20 cellular contexts compared by ENCODE assay signal in the genomic region with DNA sequence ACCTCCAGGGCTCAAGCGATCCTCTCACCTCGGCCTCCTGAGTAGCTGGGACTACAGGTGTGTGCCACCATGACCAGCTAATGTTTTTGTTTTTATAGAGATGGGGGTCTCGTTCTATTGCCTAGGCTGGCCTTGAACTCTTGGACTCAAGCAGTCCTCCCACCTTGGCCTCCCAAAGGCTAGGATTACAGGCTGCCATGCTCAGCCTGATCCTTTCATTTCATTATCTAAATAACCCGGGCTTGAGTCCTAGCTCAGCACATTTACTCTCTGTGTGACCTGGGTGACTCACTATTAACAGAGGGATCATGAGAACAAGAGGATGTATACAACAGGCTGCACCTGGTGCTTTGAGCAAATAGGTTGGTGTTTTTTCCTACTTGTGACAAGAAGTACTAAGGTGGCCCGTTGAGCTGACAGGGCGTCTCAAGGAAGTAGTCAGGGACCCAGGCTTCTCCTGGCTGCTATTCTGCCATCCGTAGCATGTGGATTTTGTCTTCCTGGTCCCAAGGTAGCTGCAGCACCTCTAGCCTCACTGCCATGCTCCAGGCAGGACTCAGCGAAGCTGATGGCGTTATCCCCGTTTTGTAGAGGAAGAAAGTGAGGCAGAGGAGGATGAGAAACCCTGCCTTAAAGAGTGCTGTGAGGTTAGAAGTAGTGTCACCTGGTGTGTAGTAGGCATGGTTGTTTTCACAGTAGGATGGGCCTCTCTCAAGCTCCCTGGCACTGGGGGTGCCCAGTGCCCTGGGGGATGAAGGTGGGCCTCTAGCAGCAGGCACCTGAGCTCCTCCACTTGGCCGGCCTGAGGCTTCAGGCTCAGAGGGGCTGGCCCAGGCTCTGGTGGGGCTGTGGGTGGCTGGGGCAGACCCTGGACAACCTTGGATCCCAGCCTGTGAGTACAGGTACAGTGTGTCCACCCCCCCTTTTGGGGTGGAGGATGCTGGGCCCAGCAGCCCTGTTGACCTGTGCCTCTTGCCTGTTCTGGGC.
DNase-seq lines count a peak whose midpoint lies in the region; ATAC-seq, FAIRE-seq and TF ChIP-seq lines count a peak whose summit lies in the region.
"Had no signal": no experiment of that assay in that cellular context is flagged by ENCODE, and none has a peak within 500 bp of the region (broad histone marks: within the 10 kb centered on the region; RNA-seq: fewer than 3 reads in every experiment).

No MANE protein-coding gene starts in this region.

- peak; percentile 94 for DNase-seq in DMS53 treated with DMSO at 0.1 percent for 48 hours (lab: John Stamatoyannopoulos, UW; ENCODE audit: unreplicated experiment)
- DNase-seq in IMR-90 = peak; percentile 79
- DNase-seq in bronchial epithelial cell (ENCODE audit: low read depth) = peak; percentile 78
- DNase-seq in nephron progenitor cell = no peak
- DNase-seq in midbrain (lab: John Stamatoyannopoulos, UW) = no peak
- DNase-seq in NCI-H2227 treated with DMSO at 0.1 percent for 48 hours (lab: John Stamatoyannopoulos, UW) = no peak
- no peak for DNase-seq in activated T-cell treated with anti-CD3 and anti-CD28 coated beads, Interleukin-2, amount 50 U/mL, for 72 hours
- DNase-seq in D341Med (ENCODE audit: low spot score) = no peak
- DNase-seq: activated CD4-positive, alpha-beta T cell treated with anti-CD3 and anti-CD28 coated beads for 48 hours; activated effector memory CD4-positive, alpha-beta T cell treated with anti-CD3 and anti-CD28 coated beads, Interleukin-2, amount 50 U/mL, for 16 hours; CD8-positive, alpha-beta memory T cell; heart left ventricle; left ventricle myocardium superior; ovary; stimulated activated CD4-positive, alpha-beta T cell treated with anti-CD3 and anti-CD28 coated beads, Interleukin-12 subunit alpha, Interleukin-12 subunit beta, amount 100 ng/mL, for 4 hours; T-helper 17 cell; tibial artery had no signal

- CTCF ChIA-PET in IMR-90 (lab: Yijun Ruan, JAX) = no interaction called here

- H3K4me2 ChIP-seq in IMR-90 (ENCODE audit: low read depth, low read length) = no peak overlapping the region
- H3K4me2 ChIP-seq: KMS-11 had no signal

- H4K20me1 ChIP-seq in IMR-90 (ENCODE audit: insufficient read depth, low read length) = peaks cover 16% of the 10 kb centered on the region; the same call in 1 of the 2 replicates

- H2BK5ac ChIP-seq in IMR-90 (ENCODE audit: low read depth, low read length, poor library complexity, severe bottlenecking) = no peak overlapping the region

- H4K91ac ChIP-seq in IMR-90 (ENCODE audit: insufficient read depth, low read depth, low read length) = no peak overlapping the region

- H3K27me3 ChIP-seq in IMR-90 (ENCODE audit: control insufficient read depth, insufficient read depth, low read length) = no peaks in the 10 kb centered on the region
- H3K27me3 ChIP-seq in bronchial epithelial cell (ENCODE audit: control insufficient read depth, insufficient read depth, low read length) = no peaks in the 10 kb centered on the region
- H3K27me3 ChIP-seq: cardiac muscle cell, heart left ventricle, ovary, tibial artery had no signal

- H3K4ac ChIP-seq in IMR-90 (ENCODE audit: low read depth, low read length) = no peak overlapping the region

- peak overlapping the region; percentile 84 for H2AK9ac ChIP-seq in IMR-90 (replicated peaks; ENCODE audit: low read depth, low read length, poor library complexity)

- H3K27me3 Mint-ChIP-seq in nephron progenitor cell (ENCODE audit: low read depth, poor library complexity) = peaks cover 2% of the 10 kb centered on the region
- H3K27me3 Mint-ChIP-seq in activated T-cell treated with anti-CD3 and anti-CD28 coated beads, Interleukin-2, amount 50 U/mL, for 72 hours (ENCODE audit: low read depth) = no peaks in the 10 kb centered on the region
- H3K27me3 Mint-ChIP-seq: T-helper 17 cell had no signal

- H3K27ac Mint-ChIP-seq in nephron progenitor cell = peak overlapping the region; percentile 51
- H3K27ac Mint-ChIP-seq in activated T-cell treated with anti-CD3 and anti-CD28 coated beads, Interleukin-2, amount 50 U/mL, for 72 hours = no peak overlapping the region
- H3K27ac Mint-ChIP-seq: T-helper 17 cell had no signal

- dilution Hi-C loops in IMR-90 (cut with HindIII; ENCODE audit: low sequenced_read_pairs, unreplicated experiment) = no loop called here

- no peak overlapping the region for H3K14ac ChIP-seq in IMR-90 (replicated peaks; ENCODE audit: low read depth, low read length)

- no peak overlapping the region for H3K23ac ChIP-seq in IMR-90 (ENCODE audit: low read depth, low read length)

- no peak for TF ChIP-seq RAD21 in IMR-90 (IDR thresholded peaks at IDR 0.05; ENCODE audit: low read length)

- H3K9ac ChIP-seq in IMR-90 (ENCODE audit: low read depth, low read length) = no peak overlapping the region
- H3K9ac ChIP-seq: KMS-11 had no signal

- H3K36me3 Mint-ChIP-seq in nephron progenitor cell (ENCODE audit: low read depth) = no peaks in the 10 kb centered on the region
- no peaks in the 10 kb centered on the region for H3K36me3 Mint-ChIP-seq in activated T-cell treated with anti-CD3 and anti-CD28 coated beads, Interleukin-2, amount 50 U/mL, for 72 hours (ENCODE audit: insufficient read depth in 2 of 2)

- no peak overlapping the region for H2BK15ac ChIP-seq in IMR-90 (ENCODE audit: low read depth, low read length)

- WGBS in IMR-90 (ENCODE audit: extremely low coverage in 2 of 2, insufficient read length in 1 of 2), 2 experiments = 100% methylated on average over 2 of the region's 11 CpGs; no CpG with 5 or more reads in 1 of the 2 experiments

- no peak for TF ChIP-seq CTCF in IMR-90 (conservative IDR thresholded peaks at IDR 0.05; ENCODE audit: low read depth, low read length)
- TF ChIP-seq CTCF in bronchial epithelial cell (IDR thresholded peaks at IDR 0.05; ENCODE audit: insufficient read depth, low read length, severe bottlenecking) = no peak
- no peak for TF ChIP-seq CTCF in nephron progenitor cell (IDR thresholded peaks at IDR 0.05)

- H3K4me1 ChIP-seq in IMR-90 (ENCODE audit: control insufficient read depth, insufficient read depth, low read length) = peaks cover 23% of the 10 kb centered on the region
- H3K4me1 ChIP-seq: heart left ventricle, tibial artery had no signal

- POLR2A ChIA-PET in IMR-90 (lab: Charles Lee; ENCODE audit: unreplicated experiment) = no interaction called here

- FAIRE-seq in bronchial epithelial cell (lab: Jason Lieb, UNC) = no peak
- FAIRE-seq: endometrium had no signal

- peak overlapping the region; percentile 79; the same call in 1 of the 2 replicates for H2AK5ac ChIP-seq in IMR-90 (ENCODE audit: low read depth, low read length)

- intact Hi-C loops in IMR-90 (cut with micrococcal nuclease) = no loop called here

- H4K5ac ChIP-seq in IMR-90 (ENCODE audit: low read depth, low read length) = no peak overlapping the region

- H3K4me3 Mint-ChIP-seq in nephron progenitor cell = no peak overlapping the region
- no peak overlapping the region for H3K4me3 Mint-ChIP-seq in activated T-cell treated with anti-CD3 and anti-CD28 coated beads, Interleukin-2, amount 50 U/mL, for 72 hours
- H3K4me3 Mint-ChIP-seq: CD8-positive, alpha-beta memory T cell; T-helper 17 cell had no signal

- H2BK120ac ChIP-seq in IMR-90 (ENCODE audit: low read depth, low read length) = peak overlapping the region; percentile 41; the same call in 1 of the 2 replicates

- peaks cover 44% of the 10 kb centered on the region for H3K4me1 Mint-ChIP-seq in nephron progenitor cell
- H3K4me1 Mint-ChIP-seq in activated T-cell treated with anti-CD3 and anti-CD28 coated beads, Interleukin-2, amount 50 U/mL, for 72 hours (ENCODE audit: low read depth) = no peaks in the 10 kb centered on the region
- H3K4me1 Mint-ChIP-seq: CD8-positive, alpha-beta memory T cell; T-helper 17 cell had no signal

- no peak overlapping the region for H3K4me3 ChIP-seq in IMR-90 (ENCODE audit: insufficient read depth, low read depth, low read length)
- H3K4me3 ChIP-seq in bronchial epithelial cell (ENCODE audit: low read depth, low read length) = no peak overlapping the region
- H3K4me3 ChIP-seq: cardiac muscle cell, heart left ventricle, ovary, tibial artery had no signal

- no peaks in the 10 kb centered on the region for H3K9me3 Mint-ChIP-seq in nephron progenitor cell
- H3K9me3 Mint-ChIP-seq in activated T-cell treated with anti-CD3 and anti-CD28 coated beads, Interleukin-2, amount 50 U/mL, for 72 hours = no peaks in the 10 kb centered on the region
- H3K9me3 Mint-ChIP-seq: CD8-positive, alpha-beta memory T cell had no signal

- no peaks in the 10 kb centered on the region for H3K9me3 ChIP-seq in IMR-90 (ENCODE audit: control insufficient read depth, insufficient read depth, low read length)
- H3K9me3 ChIP-seq: heart left ventricle, ovary, tibial artery had no signal

- H2AFZ ChIP-seq in IMR-90 (replicated peaks; ENCODE audit: low read length, poor library complexity) = peak overlapping the region; percentile 29

- peaks cover 27% of the 10 kb centered on the region for H3K9me1 ChIP-seq in IMR-90 (ENCODE audit: insufficient read depth, low read length)

- no peaks in the 10 kb centered on the region for H3K36me3 ChIP-seq in IMR-90 (ENCODE audit: control insufficient read depth, insufficient read depth, low read length)
- H3K36me3 ChIP-seq in bronchial epithelial cell (ENCODE audit: control insufficient read depth, insufficient read depth, low read length) = no peaks in the 10 kb centered on the region
- H3K36me3 ChIP-seq: cardiac muscle cell, heart left ventricle, ovary, tibial artery had no signal

- no peak overlapping the region; a peak in 1 of 4 replicates for H4K8ac ChIP-seq in IMR-90 (ENCODE audit: low read depth in 2 of 2, low read length in 2 of 2)

- no peak overlapping the region for H3K18ac ChIP-seq in IMR-90 (ENCODE audit: low read depth, low read length)

- BruUV-seq in IMR-90 (replicated peaks; lab: Mats Ljungman, UMichigan) = no TSS peak

- no peak overlapping the region for H2BK20ac ChIP-seq in IMR-90 (ENCODE audit: low read depth, low read length)

- no peak for TF ChIP-seq POLR2A in IMR-90 (IDR thresholded peaks at IDR 0.05; ENCODE audit: low read depth, low read length)

- no peak for ATAC-seq in IMR-90 (ENCODE audit: low read depth)
- no peak for ATAC-seq in activated T-cell treated with anti-CD3 and anti-CD28 coated beads, Interleukin-2, amount 50 U/mL, for 72 hours (replicated peaks in 1 of 2)
- ATAC-seq: heart left ventricle, left ventricle myocardium superior, T-helper 17 cell had no signal

- H3K79me1 ChIP-seq in IMR-90 (ENCODE audit: low read depth in 1 of 2, low read length in 2 of 2) = peaks cover 0 to 19% of the 10 kb centered on the region in 2 experiments; a peak in 2 of 4 replicates

- H3K27ac ChIP-seq in IMR-90 (ENCODE audit: insufficient read depth, low read length) = no peak overlapping the region
- H3K27ac ChIP-seq: heart left ventricle, KMS-11, ovary, tibial artery had no signal

- no peak overlapping the region for H3K56ac ChIP-seq in IMR-90 (ENCODE audit: extremely low read depth, insufficient read depth, low read length)

- in situ Hi-C loops in IMR-90 (cut with MboI; ENCODE audit: low sequenced_read_pairs) = no loop called here

TF ChIP-seq in IMR-90, 13 proteins besides CTCF, POLR2A, EP300 and RAD21 (continues in another document):
- no peak for TF ChIP-seq NFE2L2 (IDR thresholded peaks at IDR 0.05; ENCODE audit: low read depth, low read length)
- peak; percentile 33; the same call in 1 of the 2 replicates for TF ChIP-seq MAFK (IDR thresholded peaks at IDR 0.05; ENCODE audit: low read depth, low read length)

Comparison
In these comparisons a context has a peak if more than half of its experiments do, and no peak if none do; other contexts are left out.
1. DNase-seq: peak in DMS53 treated with DMSO at 0.1 percent for 48 hours (single experiment), IMR-90 (single experiment) and bronchial epithelial cell (single experiment); none in nephron progenitor cell (single experiment), midbrain (single experiment), NCI-H2227 treated with DMSO at 0.1 percent for 48 hours (single experiment), activated T-cell treated with anti-CD3 and anti-CD28 coated beads, Interleukin-2, amount 50 U/mL, for 72 hours (0 of 2) and D341Med (single experiment).